In genomic region chr14:22920697-22921096, GRCh38 we compare ENCODE assay signal across 26 cellular contexts. TPM values are rescaled to one million over a fixed set of nuclear protein-coding genes. Genes with fewer than 3 reads are reported as not detected.
A peak's percentile ranks its signal among the peaks of the same experiment; 100 is the strongest.
DNase-seq lines count a peak whose midpoint lies in the region; ATAC-seq and TF ChIP-seq lines count a peak whose summit lies in the region.
"Had no signal": no experiment of that assay in that cellular context is flagged by ENCODE, and none has a peak within 500 bp of the region (broad histone marks: within the 10 kb centered on the region; RNA-seq: fewer than 3 reads in every experiment).

No MANE protein-coding gene starts in this region.

- H3K36me3 ChIP-seq in CD8-positive, alpha-beta memory T cell (ENCODE audit: insufficient read depth, low read length) = peaks cover 26% of the 10 kb centered on the region

- peaks cover 30% of the 10 kb centered on the region for H3K4me1 ChIP-seq in CD8-positive, alpha-beta memory T cell (ENCODE audit: insufficient read depth, low read length)

- H3K4me3 Mint-ChIP-seq in activated naive CD8-positive, alpha-beta T cell = no peak overlapping the region
- no peak overlapping the region for H3K4me3 Mint-ChIP-seq in activated naive CD8-positive, alpha-beta T cell treated with anti-CD3 and anti-CD28 coated beads, Interleukin-2, amount 50 U/mL, for 24 hours
- peak overlapping the region in 1 of 7 donors; percentile 32 for H3K4me3 Mint-ChIP-seq in CD8-positive, alpha-beta memory T cell
- peak overlapping the region in 3 of 5 experiments; percentile 13 to 95 (median 93) for H3K4me3 Mint-ChIP-seq in brain
- H3K4me3 Mint-ChIP-seq in nephron progenitor cell = no peak overlapping the region
- H3K4me3 Mint-ChIP-seq: activated CD8-positive, alpha-beta memory T cell treated with anti-CD3 and anti-CD28 coated beads, Interleukin-2, amount 10 ng/mL, durations not matched to agents 7 days and 5 days had no signal

- no peaks in the 10 kb centered on the region for H3K9me3 Mint-ChIP-seq in activated naive CD8-positive, alpha-beta T cell (ENCODE audit: low read depth)
- no peaks in the 10 kb centered on the region for H3K9me3 Mint-ChIP-seq in activated naive CD8-positive, alpha-beta T cell treated with anti-CD3 and anti-CD28 coated beads, Interleukin-2, amount 50 U/mL, for 24 hours
- H3K9me3 Mint-ChIP-seq in CD8-positive, alpha-beta memory T cell = peaks cover 0 to 3% (median 0%) of the 10 kb centered on the region in 5 donors
- H3K9me3 Mint-ChIP-seq in brain (peaks cover 0 to 5% (median 4%) of the 10 kb centered on the region in 5 experiments), nephron progenitor cell (no peaks in the 10 kb centered on the region)
- H3K9me3 Mint-ChIP-seq: activated CD4-positive, alpha-beta T cell treated with anti-CD3 and anti-CD28 coated beads, Interleukin-2, amount 10 ng/mL, durations not matched to agents 7 days and 5 days; activated naive CD4-positive, alpha-beta T cell treated with anti-CD3 and anti-CD28 coated beads, Interleukin-2, amount 50 U/mL, for 72 hours; naive B cell had no signal

- H3K4me3 ChIP-seq in CD8-positive, alpha-beta memory T cell (ENCODE audit: low read length) = no peak overlapping the region
- H3K4me3 ChIP-seq: gastrocnemius medialis, HAP-1, upper lobe of left lung had no signal

- POLR2A ChIA-PET in CD8-positive, alpha-beta memory T cell (lab: Charles Lee) = interaction anchor here (0.6 to 1.6 kb wide), 3 partner anchors 11 to 36 kb away, joined by 3 to 6 read pairs (median 3); partner anchors contain the start of gene HAUS4

- no peak for ATAC-seq in activated naive CD8-positive, alpha-beta T cell treated with anti-CD3 and anti-CD28 coated beads, Interleukin-2, amount 50 U/mL, for 24 hours
- no peak for ATAC-seq in left lobe of liver
- no peak for ATAC-seq in GM21515 (IDR thresholded peaks at IDR 0.05; ENCODE audit: unreplicated experiment)
- ATAC-seq: activated CD8-positive, alpha-beta memory T cell treated with anti-CD3 and anti-CD28 coated beads, Interleukin-2, amount 10 ng/mL, durations not matched to agents 7 days and 5 days; activated naive CD4-positive, alpha-beta T cell treated with anti-CD3 and anti-CD28 coated beads, Interleukin-2, amount 50 U/mL, for 72 hours; gastrocnemius medialis had no signal

- no peaks in the 10 kb centered on the region for H3K27me3 Mint-ChIP-seq in activated naive CD8-positive, alpha-beta T cell
- H3K27me3 Mint-ChIP-seq in activated naive CD8-positive, alpha-beta T cell treated with anti-CD3 and anti-CD28 coated beads, Interleukin-2, amount 50 U/mL, for 24 hours = peaks cover 3% of the 10 kb centered on the region
- peaks cover 0 to 7% of the 10 kb centered on the region in 2 donors for H3K27me3 Mint-ChIP-seq in CD8-positive, alpha-beta memory T cell
- H3K27me3 Mint-ChIP-seq in brain (peaks cover 8% of the 10 kb centered on the region), nephron progenitor cell (ENCODE audit: low read depth, poor library complexity) (peaks cover 3% of the 10 kb centered on the region)
- H3K27me3 Mint-ChIP-seq: activated CD4-positive, alpha-beta T cell treated with anti-CD3 and anti-CD28 coated beads, Interleukin-2, amount 10 ng/mL, durations not matched to agents 7 days and 5 days; activated CD8-positive, alpha-beta memory T cell treated with anti-CD3 and anti-CD28 coated beads, Interleukin-2, amount 10 ng/mL, durations not matched to agents 7 days and 5 days; naive B cell had no signal

- peaks cover 46% of the 10 kb centered on the region for H3K4me1 Mint-ChIP-seq in activated naive CD8-positive, alpha-beta T cell (ENCODE audit: low read depth)
- H3K4me1 Mint-ChIP-seq in activated naive CD8-positive, alpha-beta T cell treated with anti-CD3 and anti-CD28 coated beads, Interleukin-2, amount 50 U/mL, for 24 hours = peaks cover 41% of the 10 kb centered on the region
- peaks cover 35 to 54% (median 44%) of the 10 kb centered on the region in 3 donors for H3K4me1 Mint-ChIP-seq in CD8-positive, alpha-beta memory T cell
- H3K4me1 Mint-ChIP-seq in brain (peaks cover 44% of the 10 kb centered on the region), nephron progenitor cell (peaks cover 40% of the 10 kb centered on the region)

- peaks cover 29% of the 10 kb centered on the region for H3K36me3 Mint-ChIP-seq in activated naive CD8-positive, alpha-beta T cell
- peaks cover 50% of the 10 kb centered on the region for H3K36me3 Mint-ChIP-seq in activated naive CD8-positive, alpha-beta T cell treated with anti-CD3 and anti-CD28 coated beads, Interleukin-2, amount 50 U/mL, for 24 hours (ENCODE audit: low read depth)
- peaks cover 9 to 68% (median 9%) of the 10 kb centered on the region in 3 donors for H3K36me3 Mint-ChIP-seq in CD8-positive, alpha-beta memory T cell
- H3K36me3 Mint-ChIP-seq in brain = peaks cover 65% of the 10 kb centered on the region
- peaks cover 67% of the 10 kb centered on the region for H3K36me3 Mint-ChIP-seq in nephron progenitor cell (ENCODE audit: low read depth)

- TF ChIP-seq CTCF in brain (conservative IDR thresholded peaks at IDR 0.05) (no peak), nephron progenitor cell (IDR thresholded peaks at IDR 0.05) (no peak)

- no peak for DNase-seq in activated naive CD8-positive, alpha-beta T cell treated with anti-CD3 and anti-CD28 coated beads, Interleukin-2, amount 50 U/mL, for 24 hours
- DNase-seq in CD8-positive, alpha-beta memory T cell = no peak
- no peak for DNase-seq in nephron progenitor cell
- DNase-seq in left lobe of liver (ENCODE audit: low spot score) = no peak
- no peak for DNase-seq in NCI-H2081 treated with DMSO at 0.1 percent for 48 hours (lab: John Stamatoyannopoulos, UW)
- DNase-seq: activated CD4-positive, alpha-beta T cell treated with anti-CD3 and anti-CD28 coated beads, Interleukin-2, amount 10 ng/mL, durations not matched to agents 7 days and 5 days; activated CD8-positive, alpha-beta memory T cell treated with anti-CD3 and anti-CD28 coated beads, Interleukin-2, amount 10 ng/mL, durations not matched to agents 7 days and 5 days; DMS79; dorsolateral prefrontal cortex; gastrocnemius medialis; GDM1; hippocampal formation; KBM-7; naive B cell; NCI-H1417 treated with DMSO at 0.1 percent for 48 hours; NCI-H748 treated with DMSO at 0.1 percent for 48 hours; RPMI8226; spleen; substantia nigra; upper lobe of left lung; WERI-Rb-1 had no signal

- H3K9me3 ChIP-seq in CD8-positive, alpha-beta memory T cell (ENCODE audit: low read length) = no peaks in the 10 kb centered on the region
- H3K9me3 ChIP-seq: gastrocnemius medialis, HAP-1, spleen, upper lobe of left lung had no signal

- H3K27me3 ChIP-seq in CD8-positive, alpha-beta memory T cell (ENCODE audit: insufficient read depth, low read length, poor library complexity, severe bottlenecking) = no peaks in the 10 kb centered on the region
- H3K27me3 ChIP-seq: dorsolateral prefrontal cortex, gastrocnemius medialis, spleen, upper lobe of left lung had no signal

- no peak overlapping the region for H3K27ac ChIP-seq in CD8-positive, alpha-beta memory T cell (ENCODE audit: low read depth, low read length)

- CTCF ChIA-PET in CD8-positive, alpha-beta memory T cell (lab: Charles Lee) = interaction anchor here (1.1 to 3.8 kb wide), 4 partner anchors 9 to 350 kb away, joined by 3 to 28 read pairs (median 4); partner anchors contain the start of gene PRMT5

- peak overlapping the region; percentile 35 for H3K27ac Mint-ChIP-seq in activated naive CD8-positive, alpha-beta T cell
- H3K27ac Mint-ChIP-seq in activated naive CD8-positive, alpha-beta T cell treated with anti-CD3 and anti-CD28 coated beads, Interleukin-2, amount 50 U/mL, for 24 hours = no peak overlapping the region
- peak overlapping the region in 6 of 8 donors; percentile 70 to 100 (median 100) for H3K27ac Mint-ChIP-seq in CD8-positive, alpha-beta memory T cell
- peak overlapping the region in 2 of 5 experiments; percentile 100 for H3K27ac Mint-ChIP-seq in brain
- H3K27ac Mint-ChIP-seq in nephron progenitor cell = peak overlapping the region; percentile 90

RNA-seq across cellular contexts. Expression of gene RBM23, which starts 1.7 kb away (rescaled TPM):
- total RNA-seq in CD8-positive, alpha-beta memory T cell = 10 to 100 TPM; 83.6 to 88.8 TPM
- polyA plus RNA-seq in CD8-positive, alpha-beta memory T cell = 50.3 TPM
- 104 TPM for polyA plus RNA-seq in brain (ENCODE audit: insufficient read depth, low read depth, low replicate concordance)
- total RNA-seq in left lobe of liver = 35.3 TPM

RNA-seq across cellular contexts. Expression of gene PRMT5, which starts 8.5 kb away (rescaled TPM):
- 100 to 1,000 TPM; 191 to 200 TPM for total RNA-seq in CD8-positive, alpha-beta memory T cell
- polyA plus RNA-seq in CD8-positive, alpha-beta memory T cell = 41.3 TPM
- 64.5 TPM for polyA plus RNA-seq in brain (ENCODE audit: insufficient read depth, low read depth, low replicate concordance)
- 19.7 TPM for total RNA-seq in left lobe of liver

RNA-seq across cellular contexts. Expression of gene HAUS4, which starts 36.2 kb away (rescaled TPM):
- total RNA-seq in CD8-positive, alpha-beta memory T cell = 10 to 100 TPM; 43.3 to 48.3 TPM
- 24.6 TPM for polyA plus RNA-seq in CD8-positive, alpha-beta memory T cell
- 37.9 TPM for polyA plus RNA-seq in brain (ENCODE audit: insufficient read depth, low read depth, low replicate concordance)
- 9.7 TPM for total RNA-seq in left lobe of liver

RNA-seq across cellular contexts. Expression of gene REM2, which starts 37.7 kb away (rescaled TPM):
- total RNA-seq in CD8-positive, alpha-beta memory T cell = under 1 TPM; 0.33 TPM
- 1.0 TPM for polyA plus RNA-seq in CD8-positive, alpha-beta memory T cell
- 9.3 TPM for polyA plus RNA-seq in brain (ENCODE audit: insufficient read depth, low read depth, low replicate concordance)
- 0.13 TPM for total RNA-seq in left lobe of liver

RNA-seq across cellular contexts. Expression of gene LRP10, which starts 49.2 kb away (rescaled TPM):
- 10 to 100 TPM; 33.4 to 38.1 TPM for total RNA-seq in CD8-positive, alpha-beta memory T cell
- 105 TPM for polyA plus RNA-seq in CD8-positive, alpha-beta memory T cell
- 51.6 TPM for polyA plus RNA-seq in brain (ENCODE audit: insufficient read depth, low read depth, low replicate concordance)
- total RNA-seq in left lobe of liver = 34.3 TPM

Comparison
In these comparisons a context has a peak if more than half of its experiments do, and no peak if none do; other contexts are left out.
1. H3K4me3 Mint-ChIP-seq: peak in brain (3 of 5); none in activated naive CD8-positive, alpha-beta T cell (single experiment), activated naive CD8-positive, alpha-beta T cell treated with anti-CD3 and anti-CD28 coated beads, Interleukin-2, amount 50 U/mL, for 24 hours (single experiment) and nephron progenitor cell (single experiment).